In genomic region chr2:224401641-224402342, GRCh38 we compare ENCODE assay signal across 8 cellular contexts. TPM values are rescaled to one million over a fixed set of nuclear protein-coding genes. Genes with fewer than 3 reads are reported as not detected.
DNase-seq lines count a peak whose midpoint lies in the region; ATAC-seq and TF ChIP-seq lines count a peak whose summit lies in the region.

Gene FAM124B, minus strand, starts transcription at chr2:224402107. Its CDS starts 339 bp downstream, at chr2:224401768.

- H3K9me3 ChIP-seq in OCI-LY1 (ENCODE audit: low read length) (no peaks in the 10 kb centered on the region), ascending aorta (no peaks in the 10 kb centered on the region)

- peak within 1 kb of the TSS; percentile 23; the same call in 1 of the 2 replicates for H3K4me2 ChIP-seq in OCI-LY1 (ENCODE audit: low read length)

- H3K4me3 ChIP-seq in OCI-LY1 (ENCODE audit: low read depth, low read length, poor library complexity, severe bottlenecking) (no peak within 1 kb of the TSS), ascending aorta (peak within 1 kb of the TSS; percentile 21 to 54)

- H4K20me1 ChIP-seq in OCI-LY1 (ENCODE audit: insufficient read depth, low read length): no peaks in the 10 kb centered on the region

- H3K79me2 ChIP-seq in OCI-LY1 (ENCODE audit: insufficient read depth, low read length): no peaks in the 10 kb centered on the region

- H3K36me3 ChIP-seq in OCI-LY1 (ENCODE audit: insufficient read depth, low read length): no peaks in the 10 kb centered on the region
- no peaks in the 10 kb centered on the region for H3K36me3 ChIP-seq in ascending aorta

- ATAC-seq in GM19023 (IDR thresholded peaks at IDR 0.05; ENCODE audit: unreplicated experiment): peak; percentile 44
- no peak for ATAC-seq in left colon

- H3K9ac ChIP-seq in OCI-LY1 (ENCODE audit: low read length): no peak within 1 kb of the TSS

- no peaks in the 10 kb centered on the region for H3K27me3 ChIP-seq in OCI-LY1 (ENCODE audit: insufficient read depth, low read length)
- H3K27me3 ChIP-seq in ascending aorta: no peaks in the 10 kb centered on the region

- intact Hi-C loops in ascending aorta (cut with DNase I): no loop called here
- intact Hi-C loops in left colon (cut with DNase I, micrococcal nuclease): no loop called here

- DNase-seq in ascending aorta (ENCODE audit: low spot score in 2 of 2): peak; percentile 37 to 78
- DNase-seq in left colon: peak; percentile 25 to 44
- DNase-seq in stimulated activated CD4-positive, alpha-beta T cell treated with anti-CD3 and anti-CD28 coated beads, Interleukin-12 subunit alpha, Interleukin-12 subunit beta, amount 100 ng/mL, for 48 hours (ENCODE audit: low read depth in 2 of 3, low spot score in 1 of 3): peak in 2 of 3 donors; percentile 8 to 14
- DNase-seq in middle frontal gyrus (ENCODE audit: extremely low spot score, low spot score): no peak
- no peak for DNase-seq in T1000 (lab: John Stamatoyannopoulos, UW)
- no peak for DNase-seq in NCI-H1105 treated with DMSO at 0.1 percent for 48 hours (lab: John Stamatoyannopoulos, UW)

- H3K4me1 ChIP-seq in OCI-LY1 (ENCODE audit: insufficient read depth, low read length, severe bottlenecking) (no peaks in the 10 kb centered on the region), ascending aorta (no peaks in the 10 kb centered on the region)

- H3K9me2 ChIP-seq in OCI-LY1 (ENCODE audit: low read depth, low read length): no peaks in the 10 kb centered on the region

- no peak within 1 kb of the TSS for H2AFZ ChIP-seq in OCI-LY1 (ENCODE audit: low read length)

- no peaks in the 10 kb centered on the region for H3F3A ChIP-seq in OCI-LY1 (ENCODE audit: insufficient read depth, low read length)

- no peak for TF ChIP-seq CTCF in OCI-LY1 (IDR thresholded peaks at IDR 0.05; ENCODE audit: low read length)
- no peak for TF ChIP-seq CTCF in ascending aorta (IDR thresholded peaks at IDR 0.05)

- H3K27ac ChIP-seq in OCI-LY1 (ENCODE audit: low read depth, low read length, poor library complexity, severe bottlenecking) (no peak within 1 kb of the TSS), ascending aorta (peak within 1 kb of the TSS; percentile 11 to 34)

RNA-seq across cellular contexts. Expression of gene FAM124B, which starts in this region (rescaled TPM):
- total RNA-seq in ascending aorta (13.3 TPM), left colon (under 1 TPM; 0.53 to 0.55 TPM)

Comparison
In these comparisons a context has a peak if more than half of its experiments do, and no peak if none do; other contexts are left out.
1. Peak in DNase-seq in left colon; RNA of the gene not detected or under 1 TPM.
2. DNase-seq: peak in ascending aorta (2 of 2) and stimulated activated CD4-positive, alpha-beta T cell treated with anti-CD3 and anti-CD28 coated beads, Interleukin-12 subunit alpha, Interleukin-12 subunit beta, amount 100 ng/mL, for 48 hours (2 of 3); none in middle frontal gyrus (single experiment), T1000 (single experiment) and NCI-H1105 treated with DMSO at 0.1 percent for 48 hours (single experiment).